30 cellular contexts compared by ENCODE assay signal in genomic region chr5:27026791-27027190, GRCh38. TPM values are rescaled to one million over a fixed set of nuclear protein-coding genes. Genes with fewer than 3 reads are reported as not detected.
"Had no signal": no experiment of that assay in that cellular context is flagged by ENCODE, and none has a peak within 500 bp of the region (broad histone marks: within the 10 kb centered on the region; RNA-seq: fewer than 3 reads in every experiment).

No MANE protein-coding gene starts in this region.

- DNase-seq: activated CD4-positive, alpha-beta T cell treated with anti-CD3 and anti-CD28 coated beads, Interleukin-2, amount 10 ng/mL, durations not matched to agents 7 days and 5 days; activated CD4-positive, alpha-beta T cell treated with anti-CD3 and anti-CD28 coated beads, Interleukin-2, amount 50 U/mL, for 48 hours; activated CD8-positive, alpha-beta memory T cell treated with anti-CD3 and anti-CD28 coated beads, Interleukin-2, amount 50 U/mL, for 4 hours; activated CD8-positive, alpha-beta T cell treated with anti-CD3 and anti-CD28 coated beads, Interleukin-2, amount 10 ng/mL, durations not matched to agents 7 days and 5 days; activated effector memory CD4-positive, alpha-beta T cell treated with Interleukin-2 at 50 U/mL for 16 hours; activated naive CD4-positive, alpha-beta T cell treated with anti-CD3 and anti-CD28 coated beads, Interleukin-2, amount 10 ng/mL, durations not matched to agents 7 days and 5 days; activated naive CD8-positive, alpha-beta T cell treated with anti-CD3 and anti-CD28 coated beads, Interleukin-2, amount 50 U/mL, for 24 hours; activated T-cell treated with anti-CD3 and anti-CD28 coated beads for 4 hours; activated T-cell treated with anti-CD3 and anti-CD28 coated beads, Interleukin-2, amount 50 U/mL, for 4 hours; amniotic stem cell; aorta; NCI-H1105; NCI-H1417 treated with DMSO at 0.1 percent for 48 hours; NCI-H187 treated with DMSO at 0.1 percent for 48 hours; NCI-H2081; NCI-H226; NCI-H446 treated with DMSO at 0.1 percent for 48 hours; NCI-H524; NCI-H69; Peyer's patch; Right ventricle myocardium superior; SJCRH30; SK-N-SH had no signal

- H3K4me3 ChIP-seq: cardiac muscle cell, Peyer's patch, SJCRH30 had no signal

- H3K36me3 ChIP-seq: cardiac muscle cell, Peyer's patch, SJCRH30 had no signal

- H3K27ac ChIP-seq: cardiac muscle cell, KMS-11, Peyer's patch, RWPE1, SJCRH30 had no signal

- H3K4me1 ChIP-seq: Peyer's patch had no signal

- H3K27me3 ChIP-seq: cardiac muscle cell, Peyer's patch, SJCRH30 had no signal

- H3K9me3 ChIP-seq: Peyer's patch, SJCRH30, SK-N-SH had no signal

- FAIRE-seq: TTC549 had no signal

RNA-seq across cellular contexts. Expression of gene CDH9, which starts 11.6 kb away (rescaled TPM):
- total RNA-seq: activated CD4-positive, alpha-beta T cell treated with anti-CD3 and anti-CD28 coated beads, Interleukin-2, amount 10 ng/mL, durations not matched to agents 7 days and 5 days; activated CD8-positive, alpha-beta T cell treated with anti-CD3 and anti-CD28 coated beads, Interleukin-2, amount 10 ng/mL, durations not matched to agents 7 days and 5 days; activated T-cell treated with anti-CD3 and anti-CD28 coated beads, Interleukin-2, amount 50 U/mL, for 4 hours; activated T-helper 1 cell treated with anti-CD3 and anti-CD28 coated beads, Interleukin-12 subunit alpha, Interleukin-12 subunit beta, Interleukin-2, Interleukin-4 antibody, amounts not matched to agents 30 ng/mL and 10 ng/mL and 1 ng/mL, durations not matched to agents 14 hours and 24 hours and 36 hours; aorta; cardiac muscle cell; chondrocyte; M059J; Peyer's patch; Right ventricle myocardium superior; SJCRH30 had no signal
- polyA plus RNA-seq: aorta, cardiac muscle cell, SK-N-SH had no signal
